In genomic region chr14:98704441-98704840, GRCh38 we compare ENCODE assay signal across 13 cellular contexts.
DNase-seq lines count a peak whose midpoint lies in the region; ATAC-seq and TF ChIP-seq lines count a peak whose summit lies in the region.
"Had no signal": no experiment of that assay in that cellular context is flagged by ENCODE, and none has a peak within 500 bp of the region (broad histone marks: within the 10 kb centered on the region; RNA-seq: fewer than 3 reads in every experiment).

No MANE protein-coding gene starts in this region.

- H3K9me3 Mint-ChIP-seq in activated T-cell treated with anti-CD3 and anti-CD28 coated beads, Interleukin-2, amount 50 U/mL, for 24 hours, result no peaks in the 10 kb centered on the region
- no peaks in the 10 kb centered on the region for H3K9me3 Mint-ChIP-seq in natural killer cell treated with Interleukin-12 subunit alpha and Interleukin-12 subunit beta and Interleukin-15 and Interleukin-18, amount 100 ng/mL, for 72 hours

- DNase-seq in activated T-cell treated with anti-CD3 and anti-CD28 coated beads, Interleukin-2, amount 50 U/mL, for 24 hours, result peak; percentile 50
- DNase-seq in natural killer cell treated with Interleukin-12 subunit alpha and Interleukin-12 subunit beta and Interleukin-15 and Interleukin-18, amount 100 ng/mL, for 72 hours (ENCODE audit: low spot score), result peak; percentile 78
- DNase-seq in ovary, result no peak
- no peak for DNase-seq in ascending aorta (ENCODE audit: low spot score in 2 of 2)
- DNase-seq in DMS114 treated with DMSO at 0.1 percent for 48 hours (lab: John Stamatoyannopoulos, UW; ENCODE audit: unreplicated experiment), result no peak
- DNase-seq: BE2C, Kasumi-1, left lung, NCI-H2107, SW 1271 had no signal

- H3K27me3 Mint-ChIP-seq in activated T-cell treated with anti-CD3 and anti-CD28 coated beads, Interleukin-2, amount 50 U/mL, for 24 hours, result no peaks in the 10 kb centered on the region
- H3K27me3 Mint-ChIP-seq in natural killer cell treated with Interleukin-12 subunit alpha and Interleukin-12 subunit beta and Interleukin-15 and Interleukin-18, amount 100 ng/mL, for 72 hours, result no peaks in the 10 kb centered on the region

- peak; percentile 90 to 95 for ATAC-seq in natural killer cell treated with Interleukin-12 subunit alpha and Interleukin-12 subunit beta and Interleukin-15 and Interleukin-18, amount 100 ng/mL, for 72 hours
- no peak for ATAC-seq in HG02759 (IDR thresholded peaks at IDR 0.05; ENCODE audit: unreplicated experiment)
- ATAC-seq: left lung had no signal

- H3K9ac ChIP-seq in BLaER1 treated with 17β-estradiol and CSF1 and Interleukin-3, amounts not matched to agents 10 nM and 100 nM, result no peak overlapping the region

- peak overlapping the region; percentile 31 to 60 (median 49); a peak in 20 of 22 replicates for H3K4me2 ChIP-seq in BLaER1 treated with 17β-estradiol and CSF1 and Interleukin-3, amounts not matched to agents 10 nM and 100 nM

- TF ChIP-seq POLR2A in ovary (IDR thresholded peaks at IDR 0.05), result no peak

- H3K27me3 ChIP-seq in BLaER1 treated with 17β-estradiol and CSF1 and Interleukin-3, amounts not matched to agents 10 nM and 100 nM, result no peaks in the 10 kb centered on the region
- H3K27me3 ChIP-seq in ovary (no peaks in the 10 kb centered on the region), ascending aorta (no peaks in the 10 kb centered on the region)
- H3K27me3 ChIP-seq: BE2C had no signal

- H3K4me3 Mint-ChIP-seq in activated T-cell treated with anti-CD3 and anti-CD28 coated beads, Interleukin-2, amount 50 U/mL, for 24 hours, result no peak overlapping the region
- H3K4me3 Mint-ChIP-seq in natural killer cell treated with Interleukin-12 subunit alpha and Interleukin-12 subunit beta and Interleukin-15 and Interleukin-18, amount 100 ng/mL, for 72 hours, result peak overlapping the region; percentile 61

- peaks cover 0 to 9% (median 7%) of the 10 kb centered on the region in 10 experiments; a peak in 18 of 20 replicates for H3K4me1 ChIP-seq in BLaER1 treated with 17β-estradiol and CSF1 and Interleukin-3, amounts not matched to agents 10 nM and 100 nM
- H3K4me1 ChIP-seq in ovary (ENCODE audit: insufficient read depth) (no peaks in the 10 kb centered on the region), ascending aorta (no peaks in the 10 kb centered on the region)
- H3K4me1 ChIP-seq: BE2C, left lung had no signal

- H3K27ac ChIP-seq in BLaER1 treated with 17β-estradiol and CSF1 and Interleukin-3, amounts not matched to agents 10 nM and 100 nM, result no peak overlapping the region
- H3K27ac ChIP-seq in KOPT-K1 (ENCODE audit: low read depth, low read length, poor library complexity, severe bottlenecking) (peak overlapping the region; percentile 30), ovary (no peak overlapping the region), ascending aorta (no peak overlapping the region)
- H3K27ac ChIP-seq: left lung had no signal

- H3K36me3 ChIP-seq in BLaER1 treated with 17β-estradiol and CSF1 and Interleukin-3, amounts not matched to agents 10 nM and 100 nM, result no peaks in the 10 kb centered on the region
- no peaks in the 10 kb centered on the region for H3K36me3 ChIP-seq in KOPT-K1 (ENCODE audit: insufficient read depth, low read length)
- H3K36me3 ChIP-seq in ovary, result no peaks in the 10 kb centered on the region
- H3K36me3 ChIP-seq in ascending aorta, result no peaks in the 10 kb centered on the region
- H3K36me3 ChIP-seq: BE2C, left lung had no signal

- H3K4me3 ChIP-seq in BLaER1 treated with 17β-estradiol and CSF1 and Interleukin-3, amounts not matched to agents 10 nM and 100 nM, result no peak overlapping the region
- H3K4me3 ChIP-seq in ovary, result no peak overlapping the region
- no peak overlapping the region for H3K4me3 ChIP-seq in ascending aorta
- H3K4me3 ChIP-seq: left lung had no signal

- 19 to 21% (median 21%) methylated on average over 3 of the region's 3 CpGs for WGBS in ovary, 3 donors

- intact Hi-C loops in ovary (cut with DNase I), result no loop called here
- intact Hi-C loops in ascending aorta (cut with DNase I), result no loop called here

- no peaks in the 10 kb centered on the region for H3K36me3 Mint-ChIP-seq in activated T-cell treated with anti-CD3 and anti-CD28 coated beads, Interleukin-2, amount 50 U/mL, for 24 hours (ENCODE audit: low read depth)
- H3K36me3 Mint-ChIP-seq in natural killer cell treated with Interleukin-12 subunit alpha and Interleukin-12 subunit beta and Interleukin-15 and Interleukin-18, amount 100 ng/mL, for 72 hours, result no peaks in the 10 kb centered on the region

- no peaks in the 10 kb centered on the region for H4K20me1 ChIP-seq in BLaER1 treated with 17β-estradiol and CSF1 and Interleukin-3, amounts not matched to agents 10 nM and 100 nM

- TF ChIP-seq EP300 in ovary (IDR thresholded peaks at IDR 0.05), result no peak

- H3K27ac Mint-ChIP-seq in activated T-cell treated with anti-CD3 and anti-CD28 coated beads, Interleukin-2, amount 50 U/mL, for 24 hours, result no peak overlapping the region
- peak overlapping the region in 1 of 2 donors; percentile 57 for H3K27ac Mint-ChIP-seq in natural killer cell treated with Interleukin-12 subunit alpha and Interleukin-12 subunit beta and Interleukin-15 and Interleukin-18, amount 100 ng/mL, for 72 hours

- peaks cover 0 to 2% (median 0%) of the 10 kb centered on the region in 11 experiments; a peak in 2 of 22 replicates for H3K9me3 ChIP-seq in BLaER1 treated with 17β-estradiol and CSF1 and Interleukin-3, amounts not matched to agents 10 nM and 100 nM (replicated peaks in 1 of 11)
- H3K9me3 ChIP-seq in KOPT-K1 (ENCODE audit: insufficient read depth, low read length, poor library complexity, severe bottlenecking) (no peaks in the 10 kb centered on the region), ovary (no peaks in the 10 kb centered on the region), ascending aorta (no peaks in the 10 kb centered on the region)
- H3K9me3 ChIP-seq: left lung had no signal

- TF ChIP-seq CTCF in ovary (IDR thresholded peaks at IDR 0.05) (no peak), ascending aorta (IDR thresholded peaks at IDR 0.05) (no peak)

- H3K4me1 Mint-ChIP-seq in activated T-cell treated with anti-CD3 and anti-CD28 coated beads, Interleukin-2, amount 50 U/mL, for 24 hours (ENCODE audit: low read depth), result peaks cover 32% of the 10 kb centered on the region
- peaks cover 39% of the 10 kb centered on the region in 2 donors for H3K4me1 Mint-ChIP-seq in natural killer cell treated with Interleukin-12 subunit alpha and Interleukin-12 subunit beta and Interleukin-15 and Interleukin-18, amount 100 ng/mL, for 72 hours (ENCODE audit: low read depth in 2 of 2)

Comparison
In these comparisons a context has a peak if more than half of its experiments do, and no peak if none do; other contexts are left out.
1. DNase-seq: peak in activated T-cell treated with anti-CD3 and anti-CD28 coated beads, Interleukin-2, amount 50 U/mL, for 24 hours (single experiment) and natural killer cell treated with Interleukin-12 subunit alpha and Interleukin-12 subunit beta and Interleukin-15 and Interleukin-18, amount 100 ng/mL, for 72 hours (single experiment); none in ovary (0 of 5), ascending aorta (0 of 2) and DMS114 treated with DMSO at 0.1 percent for 48 hours (single experiment).